Comparison of ENCODE assay signal across 16 cellular contexts in genomic region chr10:46296086-46296485, GRCh38. TPM values are rescaled to one million over a fixed set of nuclear protein-coding genes. Genes with fewer than 3 reads are reported as not detected.
DNase-seq lines count a peak whose midpoint lies in the region; ATAC-seq, FAIRE-seq and TF ChIP-seq lines count a peak whose summit lies in the region.
"Not testable (repeated sequence)": the region's sequence is repeated elsewhere in the genome, so short reads cannot be mapped to it uniquely, and the experiment has no call there.
"Had no signal": no experiment of that assay in that cellular context is flagged by ENCODE, and none has a peak within 500 bp of the region (broad histone marks: within the 10 kb centered on the region; RNA-seq: fewer than 3 reads in every experiment).

No MANE protein-coding gene starts in this region.

- peak; percentile 73 for DNase-seq in OCI-LY7 (ENCODE audit: low spot score)
- not testable (repeated sequence) for DNase-seq in K562 (ENCODE audit: extremely low read depth in 1 of 4, low spot score in 3 of 4)
- DNase-seq in islet precursor cell, result peak; percentile 43
- peak; percentile 4 for DNase-seq in stimulated activated CD8-positive, alpha-beta memory T cell treated with anti-CD3 and anti-CD28 coated beads, Interleukin-4, amount 100 ng/mL, for 48 hours

- WGBS in K562 (ENCODE audit: insufficient coverage, low coverage, missing lambda C conversion rate), result 3% methylated on average over 4 of the region's 4 CpGs

- peak; percentile 7; the same call in 1 of the 2 replicates for TF ChIP-seq CTCF in GM12875 (IDR thresholded peaks at IDR 0.05; ENCODE audit: borderline replicate concordance, insufficient read depth, low read depth, low read length)
- peak; percentile 61 for TF ChIP-seq CTCF in OCI-LY7 (conservative IDR thresholded peaks at IDR 0.05; ENCODE audit: low read length)
- TF ChIP-seq CTCF in K562 (IDR thresholded peaks at IDR 0.05 in 2 of 3, conservative IDR thresholded peaks at IDR 0.05 in 1 of 3; ENCODE audit: insufficient read depth in 2 of 3, low read depth in 1 of 3, low read length in 3 of 3); neutrophil (IDR thresholded peaks at IDR 0.05): not testable (repeated sequence)

- H3K9me2 ChIP-seq in OCI-LY7 (ENCODE audit: insufficient read depth, low read length), result not testable (repeated sequence)

- not testable (repeated sequence) for H3K9me1 ChIP-seq in K562 (ENCODE audit: control insufficient read depth, insufficient read depth, low read length)

- in situ Hi-C loops in K562 (cut with MboI), result loop anchor here (25.0 kb wide), 1 partner anchor 1591 kb away; no protein-coding TSS in a partner anchor

- peaks cover 19 to 62% (median 53%) of the 10 kb centered on the region in 10 experiments for H3K4me1 ChIP-seq in BLaER1 treated with 17β-estradiol and CSF1 and Interleukin-3, amounts not matched to agents 10 nM and 100 nM
- peaks cover 57% of the 10 kb centered on the region for H3K4me1 ChIP-seq in OCI-LY7 (ENCODE audit: insufficient read depth, low read length, poor library complexity, severe bottlenecking)
- peaks cover 0 to 16% of the 10 kb centered on the region in 2 experiments; a peak in 2 of 5 replicates for H3K4me1 ChIP-seq in K562 (replicated peaks in 1 of 2; ENCODE audit: control insufficient read depth in 2 of 2, insufficient read depth in 2 of 2, low read length in 2 of 2)
- H3K4me1 ChIP-seq in neutrophil (ENCODE audit: control insufficient read depth in 1 of 2, insufficient read depth in 1 of 2, low read depth in 1 of 2, low read length in 1 of 2), result peaks cover 68 to 70% of the 10 kb centered on the region in 2 experiments

- not testable (repeated sequence) for H3K4me3 ChIP-seq in BLaER1 treated with 17β-estradiol and CSF1 and Interleukin-3, amounts not matched to agents 10 nM and 100 nM; GM12875 (ENCODE audit: low read depth, low read length); OCI-LY7 (ENCODE audit: low read depth, low read length, poor library complexity, severe bottlenecking); K562; neutrophil (ENCODE audit: low read depth in 1 of 2, low read length in 1 of 2)

- not testable (repeated sequence) for H3K9ac ChIP-seq in BLaER1 treated with 17β-estradiol and CSF1 and Interleukin-3, amounts not matched to agents 10 nM and 100 nM; K562 (ENCODE audit: insufficient read depth in 1 of 2, low read depth in 2 of 2, low read length in 2 of 2)

- not testable (repeated sequence) for H3K79me2 ChIP-seq in OCI-LY7 (ENCODE audit: insufficient read depth, low read depth, low read length); K562 (ENCODE audit: control insufficient read depth, insufficient read depth, low read length)

- H3K9me3 ChIP-seq in BLaER1 treated with 17β-estradiol and CSF1 and Interleukin-3, amounts not matched to agents 10 nM and 100 nM (replicated peaks in 1 of 11); KOPT-K1 (ENCODE audit: insufficient read depth, low read length, poor library complexity, severe bottlenecking); OCI-LY7 (ENCODE audit: low read length); K562 (replicated peaks; ENCODE audit: control insufficient read depth, insufficient read depth, low read depth, low read length); neutrophil: not testable (repeated sequence)

- not testable (repeated sequence) for TF ChIP-seq RAD21 in K562 (CRISPR knock-in tag; conservative IDR thresholded peaks at IDR 0.05 in 1 of 2, IDR thresholded peaks at IDR 0.05 in 1 of 2)

- ATAC-seq in K562, result not testable (repeated sequence)

- not testable (repeated sequence) for TF ChIP-seq EP300 in K562 (IDR thresholded peaks at IDR 0.05; ENCODE audit: low read length)

- peak overlapping the region; percentile 51 for H2AFZ ChIP-seq in OCI-LY7 (ENCODE audit: low read length)
- not testable (repeated sequence) for H2AFZ ChIP-seq in K562 (ENCODE audit: low read depth, low read length)

- not testable (repeated sequence) for H4K20me1 ChIP-seq in BLaER1 treated with 17β-estradiol and CSF1 and Interleukin-3, amounts not matched to agents 10 nM and 100 nM; OCI-LY7 (ENCODE audit: insufficient read depth, low read length); K562 (replicated peaks; ENCODE audit: control insufficient read depth, insufficient read depth, low read length)

- FAIRE-seq in K562 (lab: Jason Lieb, UNC), result not testable (repeated sequence)

- H3K36me3 ChIP-seq in BLaER1 treated with 17β-estradiol and CSF1 and Interleukin-3, amounts not matched to agents 10 nM and 100 nM; KOPT-K1 (ENCODE audit: insufficient read depth, low read length); OCI-LY7 (ENCODE audit: insufficient read depth, low read length); K562 (ENCODE audit: control insufficient read depth, insufficient read depth, low read length); neutrophil: not testable (repeated sequence)

- CTCF ChIA-PET in OCI-LY7 (lab: Charles Lee; ENCODE audit: unreplicated experiment); K562 (lab: Yijun Ruan, JAX; ENCODE audit: low intra/inter-chr PET ratio): not testable (repeated sequence)

- not testable (repeated sequence) for H3K27ac ChIP-seq in BLaER1 treated with 17β-estradiol and CSF1 and Interleukin-3, amounts not matched to agents 10 nM and 100 nM; K562 (ENCODE audit: extremely low read depth, low read depth, low read length)
- H3K27ac ChIP-seq in KOPT-K1 (ENCODE audit: low read depth, low read length, poor library complexity, severe bottlenecking), result peak overlapping the region; percentile 71
- peak overlapping the region; percentile 6 for H3K27ac ChIP-seq in OCI-LY7 (ENCODE audit: low read depth, low read length, poor library complexity, severe bottlenecking)
- peak overlapping the region; percentile 52 for H3K27ac ChIP-seq in neutrophil

- POLR2A ChIA-PET in OCI-LY7 (lab: Charles Lee), result interaction anchor here (1.2 to 2.8 kb wide), 3 partner anchors 8 to 27 kb away, joined by 3 to 13 read pairs (median 9); partner anchors contain the start of gene ANTXRL
- POLR2A ChIA-PET in K562 (lab: Yijun Ruan, JAX), result interaction anchor here (1.2 kb wide), 1 partner anchor 8 kb away, joined by 5 read pairs; no protein-coding TSS in a partner anchor

- not testable (repeated sequence) for TF ChIP-seq POLR2A in K562 (conservative IDR thresholded peaks at IDR 0.05)

- not testable (repeated sequence) for H3K27me3 ChIP-seq in BLaER1 treated with 17β-estradiol and CSF1 and Interleukin-3, amounts not matched to agents 10 nM and 100 nM; neutrophil
- H3K27me3 ChIP-seq in K562 (ENCODE audit: control insufficient read depth in 2 of 2, insufficient read depth in 2 of 2, low read length in 2 of 2), result peaks cover 13 to 72% of the 10 kb centered on the region in 2 experiments; a peak in 4 of 5 replicates

- H3K4me2 ChIP-seq in BLaER1 treated with 17β-estradiol and CSF1 and Interleukin-3, amounts not matched to agents 10 nM and 100 nM, result peak overlapping the region in 8 of 11 experiments; percentile 85 to 96 (median 93); a peak in 15 of 22 replicates
- peak overlapping the region; percentile 17; the same call in 1 of the 2 replicates for H3K4me2 ChIP-seq in OCI-LY7 (ENCODE audit: low read length)
- not testable (repeated sequence) for H3K4me2 ChIP-seq in K562 (ENCODE audit: insufficient read depth, low read length)

- not testable (repeated sequence) for BruUV-seq in OCI-LY7 (replicated peaks; lab: Mats Ljungman, UMichigan); K562 (replicated peaks; lab: Mats Ljungman, UMichigan)

- intact Hi-C loops in OCI-LY7 (cut with micrococcal nuclease; ENCODE audit: unreplicated experiment); K562 (cut with micrococcal nuclease): not testable (repeated sequence)

TF ChIP-seq in K562, 482 proteins besides CTCF, POLR2A, EP300 and RAD21:
- TF ChIP-seq CTCFL (IDR thresholded peaks at IDR 0.05; ENCODE audit: borderline replicate concordance, insufficient read depth, low read depth, low read length, poor library complexity, severe bottlenecking), result peak; percentile 38

RNA-seq across cellular contexts. Expression of gene ANTXRL, which starts 9.3 kb away (rescaled TPM):
- not detected in 2 replicates for total RNA-seq in OCI-LY7 (2014; rRNA removed; shearing (Covaris generic))
- total RNA-seq in OCI-LY7 (2022), result 0.95 TPM in 1 of 2 replicates, not detected in the other
- total RNA-seq in K562 (2011; cell fraction: chromatin; rRNA removed; ENCODE audit: low replicate concordance), result not detected in 2 replicates
- not detected in 2 replicates for total RNA-seq in K562 (2011; cell fraction: nucleolus; rRNA removed)
- not detected in 2 replicates for total RNA-seq in K562 (2011; cell fraction: nucleoplasm; rRNA removed)
- not detected in 2 replicates for total RNA-seq in K562 (2014; rRNA removed)
- total RNA-seq in K562 (2014; rRNA removed; fragmentation: Illumina TruSeq; extraction: Trizol), result not detected in 2 replicates
- not detected in 2 replicates for total RNA-seq in K562 (2015; rRNA removed; fragmentation: Illumina TruSeq; extraction: Trizol)
- not detected in 2 replicates for total RNA-seq in K562 (2021)
- polyA plus RNA-seq in K562 (2011; rRNA removed), result not detected in 2 replicates
- not detected in 2 replicates for polyA plus RNA-seq in K562 (2011; cell fraction: cytosol; rRNA removed)
- polyA plus RNA-seq in K562 (2011; cell fraction: nucleus; rRNA removed), result not detected in 2 replicates
- 0.07 TPM in 1 of 2 replicates, not detected in the other for polyA plus RNA-seq in K562 (2012)
- polyA plus RNA-seq in K562 (2014; fragmentation: Illumina TruSeq; extraction: Trizol), result not detected in 2 replicates
- polyA plus RNA-seq in K562 (2014; fragmentation: Nextera tagmentation; extraction: Ambion mirVana), result not detected
- polyA plus RNA-seq in K562 (2014; rRNA removed), result not detected in 2 replicates
- not detected in 2 replicates for polyA minus RNA-seq in K562 (2011; rRNA and poly(A)+ RNA removed)
- not detected in 2 replicates for polyA minus RNA-seq in K562 (2011; cell fraction: cytosol; rRNA and poly(A)+ RNA removed)
- polyA minus RNA-seq in K562 (2011; cell fraction: nucleus; rRNA and poly(A)+ RNA removed), result not detected in 2 replicates
- total RNA-seq: A673; CD4-positive, CD25-positive, alpha-beta regulatory T cell; CD8-positive, alpha-beta memory T cell; Daoy; GM12878; H1; HT-29 had no signal
- polyA plus RNA-seq: AG04450; CD8-positive, alpha-beta memory T cell; GM12878; H1 had no signal
